In the genomic region with DNA sequence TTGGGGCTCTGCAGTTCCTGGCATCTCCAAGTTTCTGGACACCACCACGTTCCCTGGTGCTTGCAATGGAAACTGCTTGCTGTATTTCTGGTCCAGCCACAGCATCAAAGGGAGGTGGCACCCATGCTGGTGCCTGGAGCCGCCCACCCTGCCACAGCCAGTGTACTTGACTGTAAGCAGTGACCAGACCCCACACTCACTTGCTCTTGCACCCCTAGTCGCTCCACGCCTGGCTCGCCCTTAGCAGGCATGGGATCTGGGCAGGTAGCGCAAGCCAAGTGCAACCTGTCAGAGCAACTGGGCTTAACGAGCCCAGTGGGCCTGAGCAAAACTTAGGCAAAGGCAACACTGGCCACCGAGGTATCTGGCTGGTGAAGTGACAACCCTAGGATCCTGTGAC, we compare ENCODE assay signal across 22 cellular contexts.
"Had no signal": no experiment of that assay in that cellular context is flagged by ENCODE, and none has a peak within 500 bp of the region (broad histone marks: within the 10 kb centered on the region; RNA-seq: fewer than 3 reads in every experiment).

No MANE protein-coding gene starts in this region.

- H3K36me3 ChIP-seq: left ventricle myocardium inferior, pancreas, prostate gland, tibial nerve, upper lobe of left lung had no signal

- H3K27ac ChIP-seq: left ventricle myocardium inferior, pancreas, prostate gland, skin epidermis, tibial nerve, upper lobe of left lung had no signal

- H3K27me3 ChIP-seq: pancreas, tibial nerve, upper lobe of left lung had no signal

- DNase-seq: head of caudate nucleus; hippocampal formation; left ventricle myocardium inferior; midbrain; mucosa of descending colon; naive thymus-derived CD4-positive, alpha-beta T cell; nucleus accumbens; retina; stimulated activated CD4-positive, alpha-beta T cell treated with anti-CD3 and anti-CD28 coated beads, Interleukin-4, amount 100 ng/mL, for 24 hours; stimulated activated naive CD4-positive, alpha-beta T cell treated with Interleukin-2 at 50 U/mL for 16 hours; stimulated activated naive CD8-positive, alpha-beta T cell treated with anti-CD3 and anti-CD28 coated beads, Interleukin-15, amount 100 ng/mL, for 72 hours; substantia nigra had no signal

- H3K9me3 ChIP-seq: left ventricle myocardium inferior, pancreas, prostate gland, upper lobe of left lung had no signal

- ATAC-seq: mucosa of descending colon; naive thymus-derived CD4-positive, alpha-beta T cell; natural killer cell treated with Interleukin-12 subunit alpha and Interleukin-12 subunit beta and Interleukin-15 and Interleukin-18, amount 100 ng/mL, for 72 hours; pancreas; right cardiac atrium; sciatic nerve; stimulated activated effector memory CD8-positive, alpha-beta T cell treated with anti-CD3 and anti-CD28 coated beads, Interleukin-12 subunit alpha, Interleukin-12 subunit beta, amount 100 ng/mL, for 72 hours; stimulated activated naive CD8-positive, alpha-beta T cell treated with anti-CD3 and anti-CD28 coated beads, Interleukin-15, amount 100 ng/mL, for 72 hours had no signal

- H3K4me1 ChIP-seq: left ventricle myocardium inferior, pancreas, prostate gland, tibial nerve, upper lobe of left lung had no signal

- H3K4me3 ChIP-seq: left ventricle myocardium inferior, mucosa of descending colon, pancreas, prostate gland, skin epidermis, tibial nerve, upper lobe of left lung had no signal

- FAIRE-seq: pancreas, urothelium cell line had no signal
